In genomic region chr3:188962253-188963247, GRCh38 we compare ENCODE assay signal across 22 cellular contexts.
DNase-seq lines count a peak whose midpoint lies in the region; ATAC-seq and TF ChIP-seq lines count a peak whose summit lies in the region.
"Had no signal": no experiment of that assay in that cellular context is flagged by ENCODE, and none has a peak within 500 bp of the region (broad histone marks: within the 10 kb centered on the region; RNA-seq: fewer than 3 reads in every experiment).

No MANE protein-coding gene starts in this region.

- POLR2A ChIA-PET in activated CD4-positive, alpha-beta memory T cell treated with anti-CD3 and anti-CD28 coated beads for 36 hours (lab: Charles Lee) = interaction anchor here (0.8 kb wide), 1 partner anchor 51 kb away, joined by 3 read pairs; no protein-coding TSS in a partner anchor

- peaks cover 6% of the 10 kb centered on the region for H3K4me1 Mint-ChIP-seq in activated CD4-positive, alpha-beta memory T cell treated with anti-CD3 and anti-CD28 coated beads for 36 hours (ENCODE audit: low read depth)

- no peaks in the 10 kb centered on the region for H3K27me3 ChIP-seq in vagina
- H3K27me3 ChIP-seq: ascending aorta, thyroid gland had no signal

- peak overlapping the region; percentile 1 for H3K27ac ChIP-seq in vagina
- H3K27ac ChIP-seq: ascending aorta, HL-60, prostate gland, thyroid gland, WERI-Rb-1 had no signal

- no peaks in the 10 kb centered on the region for H3K9me3 ChIP-seq in vagina
- H3K9me3 ChIP-seq: ascending aorta, prostate gland, thyroid gland had no signal

- peak; percentile 47 to 87 for ATAC-seq in left cardiac atrium
- ATAC-seq in GM18858 (IDR thresholded peaks at IDR 0.05; ENCODE audit: unreplicated experiment) = no peak
- ATAC-seq in GM21737 (IDR thresholded peaks at IDR 0.05; ENCODE audit: unreplicated experiment) = no peak

- no peaks in the 10 kb centered on the region for H3K9me3 Mint-ChIP-seq in activated CD4-positive, alpha-beta memory T cell treated with anti-CD3 and anti-CD28 coated beads for 36 hours
- H3K9me3 Mint-ChIP-seq: activated naive CD4-positive, alpha-beta T cell treated with anti-CD3 and anti-CD28 coated beads for 36 hours; CD14-positive monocyte; central memory CD8-positive, alpha-beta T cell had no signal

- H3K27ac Mint-ChIP-seq in activated CD4-positive, alpha-beta memory T cell treated with anti-CD3 and anti-CD28 coated beads for 36 hours = no peak overlapping the region
- H3K27ac Mint-ChIP-seq: activated naive CD4-positive, alpha-beta T cell treated with anti-CD3 and anti-CD28 coated beads for 36 hours; CD14-positive monocyte had no signal

- DNase-seq in stimulated activated CD4-positive, alpha-beta T cell treated with anti-CD3 and anti-CD28 coated beads, Interleukin-15, amount 100 ng/mL, for 24 hours = peak; percentile 46
- DNase-seq in stimulated activated CD4-positive, alpha-beta T cell treated with anti-CD3 and anti-CD28 coated beads, Interleukin-2, amount 100 ng/mL, for 48 hours = no peak
- peak; percentile 50 for DNase-seq in activated CD4-positive, alpha-beta memory T cell treated with anti-CD3 and anti-CD28 coated beads for 36 hours
- DNase-seq in left cardiac atrium (no peak), vagina (ENCODE audit: extremely low spot score in 2 of 2) (no peak)
- DNase-seq: activated CD4-positive, alpha-beta T cell treated with anti-CD3 and anti-CD28 coated beads, Interleukin-2, amount 50 U/mL, for 4 hours; activated naive CD4-positive, alpha-beta T cell treated with anti-CD3 and anti-CD28 coated beads for 36 hours; kidney glomerular epithelial cell; NCI-H1105 treated with DMSO at 0.1 percent for 48 hours; NCI-H2029 treated with DMSO at 0.1 percent for 48 hours; NCI-H226; stimulated activated naive CD4-positive, alpha-beta T cell treated with Interleukin-2 at 50 U/mL for 16 hours; thyroid gland; WERI-Rb-1 had no signal

- H3K36me3 Mint-ChIP-seq in activated CD4-positive, alpha-beta memory T cell treated with anti-CD3 and anti-CD28 coated beads for 36 hours = no peaks in the 10 kb centered on the region
- H3K36me3 Mint-ChIP-seq: CD14-positive monocyte had no signal

- no peak overlapping the region for H3K4me3 ChIP-seq in vagina
- H3K4me3 ChIP-seq: ascending aorta, prostate gland, skin epidermis, thyroid gland had no signal

- no peaks in the 10 kb centered on the region for H3K4me1 ChIP-seq in vagina
- H3K4me1 ChIP-seq: ascending aorta, prostate gland had no signal

- CTCF ChIA-PET in activated CD4-positive, alpha-beta memory T cell treated with anti-CD3 and anti-CD28 coated beads for 36 hours (lab: Charles Lee) = interaction anchor here (0.6 to 1.6 kb wide), 4 partner anchors 8 to 1224 kb away, joined by 3 to 7 read pairs (median 6); no protein-coding TSS in a partner anchor

- no peak for TF ChIP-seq CTCF in vagina (IDR thresholded peaks at IDR 0.05)

- intact Hi-C loops in activated CD4-positive, alpha-beta memory T cell treated with anti-CD3 and anti-CD28 coated beads for 36 hours (cut with micrococcal nuclease) = no loop called here
- intact Hi-C loops in left cardiac atrium (cut with DNase I) = no loop called here
- intact Hi-C loops in vagina (cut with DNase I) = no loop called here

- no peaks in the 10 kb centered on the region for H3K36me3 ChIP-seq in vagina
- H3K36me3 ChIP-seq: ascending aorta, prostate gland, thyroid gland, WERI-Rb-1 had no signal

- TF ChIP-seq POLR2A in vagina (IDR thresholded peaks at IDR 0.05) = no peak

- H3K4me3 Mint-ChIP-seq in activated CD4-positive, alpha-beta memory T cell treated with anti-CD3 and anti-CD28 coated beads for 36 hours = no peak overlapping the region
- H3K4me3 Mint-ChIP-seq: activated naive CD4-positive, alpha-beta T cell treated with anti-CD3 and anti-CD28 coated beads for 36 hours; CD14-positive monocyte; central memory CD8-positive, alpha-beta T cell had no signal

- peaks cover 5% of the 10 kb centered on the region for H3K27me3 Mint-ChIP-seq in activated CD4-positive, alpha-beta memory T cell treated with anti-CD3 and anti-CD28 coated beads for 36 hours
- H3K27me3 Mint-ChIP-seq: central memory CD8-positive, alpha-beta T cell had no signal

Comparison
In these comparisons a context has a peak if more than half of its experiments do, and no peak if none do; other contexts are left out.
1. DNase-seq: peak in stimulated activated CD4-positive, alpha-beta T cell treated with anti-CD3 and anti-CD28 coated beads, Interleukin-15, amount 100 ng/mL, for 24 hours (single experiment) and activated CD4-positive, alpha-beta memory T cell treated with anti-CD3 and anti-CD28 coated beads for 36 hours (single experiment); none in stimulated activated CD4-positive, alpha-beta T cell treated with anti-CD3 and anti-CD28 coated beads, Interleukin-2, amount 100 ng/mL, for 48 hours (0 of 2), left cardiac atrium (single experiment) and vagina (0 of 2).
2. ATAC-seq: peak in left cardiac atrium (2 of 2); none in GM18858 (single experiment) and GM21737 (single experiment).